In genomic region chr17:81238490-81238814, GRCh38 we compare ENCODE assay signal across 8 cellular contexts. TPM values are rescaled to one million over a fixed set of nuclear protein-coding genes. Genes with fewer than 3 reads are reported as not detected.
DNase-seq lines count a peak whose midpoint lies in the region; ATAC-seq and TF ChIP-seq lines count a peak whose summit lies in the region.

No MANE protein-coding gene starts in this region.

- H3K27me3 Mint-ChIP-seq in CD8-positive, alpha-beta memory T cell: peaks cover 0 to 2% of the 10 kb centered on the region in 2 donors

- H3F3A ChIP-seq in neural cell (ENCODE audit: insufficient read depth, low read length, poor library complexity, severe bottlenecking): no peaks in the 10 kb centered on the region

- H3K9ac ChIP-seq in colonic mucosa (ENCODE audit: low read depth in 2 of 2, low read length in 2 of 2): peak overlapping the region; percentile 72 to 89
- H3K9ac ChIP-seq in neural cell (ENCODE audit: low read length): peak overlapping the region; percentile 71

- H3K9me3 Mint-ChIP-seq in CD8-positive, alpha-beta memory T cell: no peaks in the 10 kb centered on the region

- H3K4me2 ChIP-seq in neural cell (ENCODE audit: low read length): peak overlapping the region; percentile 62

- H3K27ac Mint-ChIP-seq in CD8-positive, alpha-beta memory T cell: peak overlapping the region in 1 of 8 donors; percentile 21

- H3K9me2 ChIP-seq in neural cell (ENCODE audit: insufficient read depth, low read length): no peaks in the 10 kb centered on the region

- CTCF ChIA-PET in CD8-positive, alpha-beta memory T cell (lab: Charles Lee): interaction anchor here (1.1 kb wide), 1 partner anchor 316 kb away, joined by 3 read pairs; no protein-coding TSS in a partner anchor

- H3K36me3 Mint-ChIP-seq in CD8-positive, alpha-beta memory T cell: peaks cover 0 to 23% (median 2%) of the 10 kb centered on the region in 3 donors

- no peaks in the 10 kb centered on the region for H3K36me3 ChIP-seq in CD8-positive, alpha-beta memory T cell (ENCODE audit: insufficient read depth, low read length)
- H3K36me3 ChIP-seq in colonic mucosa (no peaks in the 10 kb centered on the region), neural cell (ENCODE audit: insufficient read depth, low read length) (no peaks in the 10 kb centered on the region)

- TF ChIP-seq RAD21 in neural cell (conservative IDR thresholded peaks at IDR 0.05): no peak

- H3K4me3 Mint-ChIP-seq in CD8-positive, alpha-beta memory T cell: peak overlapping the region; percentile 83 to 99 (median 93)

- intact Hi-C loops in colonic mucosa (cut with DNase I): no loop called here

- peak overlapping the region; percentile 8 for H2AFZ ChIP-seq in neural cell (ENCODE audit: low read depth, low read length)

- peaks cover 28% of the 10 kb centered on the region for H3K4me1 ChIP-seq in CD8-positive, alpha-beta memory T cell (ENCODE audit: insufficient read depth, low read length)
- peaks cover 13% of the 10 kb centered on the region for H3K4me1 ChIP-seq in colonic mucosa

- peaks cover 19% of the 10 kb centered on the region for H3K79me2 ChIP-seq in neural cell (replicated peaks; ENCODE audit: insufficient read depth, low read length)

- no peaks in the 10 kb centered on the region for H3K27me3 ChIP-seq in CD8-positive, alpha-beta memory T cell (ENCODE audit: insufficient read depth, low read length, poor library complexity, severe bottlenecking)
- H3K27me3 ChIP-seq in colonic mucosa (no peaks in the 10 kb centered on the region), neural cell (ENCODE audit: insufficient read depth, low read depth, low read length) (no peaks in the 10 kb centered on the region)

- TF ChIP-seq CTCF in colonic mucosa (IDR thresholded peaks at IDR 0.05) (no peak), neural cell (IDR thresholded peaks at IDR 0.05; ENCODE audit: poor library complexity, severe bottlenecking) (no peak)

- peak overlapping the region; percentile 86 for H3K4me3 ChIP-seq in CD8-positive, alpha-beta memory T cell (ENCODE audit: low read length)
- H3K4me3 ChIP-seq in colonic mucosa: peak overlapping the region; percentile 85
- H3K4me3 ChIP-seq in neural cell (ENCODE audit: low read length): peak overlapping the region; percentile 99

- no peak for DNase-seq in CD8-positive, alpha-beta memory T cell
- no peak for DNase-seq in colonic mucosa
- DNase-seq in effector CD8-positive, alpha-beta T cell (lab: John Stamatoyannopoulos, UW): no peak
- no peak for DNase-seq in NCI-H526 (lab: John Stamatoyannopoulos, UW)
- DNase-seq in GF-D8 (lab: John Stamatoyannopoulos, UW): no peak

- POLR2A ChIA-PET in CD8-positive, alpha-beta memory T cell (lab: Charles Lee): interaction anchor here (0.6 to 2.2 kb wide), 7 partner anchors 9 to 784 kb away, joined by 3 to 44 read pairs (median 4); partner anchors contain the start of genes ACTG1, CEP131 and SLC38A10

- no peak for TF ChIP-seq EP300 in neural cell (conservative IDR thresholded peaks at IDR 0.05; ENCODE audit: poor library complexity, severe bottlenecking)

- no peaks in the 10 kb centered on the region for H4K20me1 ChIP-seq in neural cell (ENCODE audit: insufficient read depth)

- H3K27ac ChIP-seq in CD8-positive, alpha-beta memory T cell (ENCODE audit: low read depth, low read length): peak overlapping the region; percentile 61
- no peak overlapping the region for H3K27ac ChIP-seq in colonic mucosa
- no peak overlapping the region for H3K27ac ChIP-seq in neural cell (ENCODE audit: low read length)

- ATAC-seq in HG03571 (IDR thresholded peaks at IDR 0.05; ENCODE audit: unreplicated experiment) (peak; percentile 4), HG02588 (IDR thresholded peaks at IDR 0.05; ENCODE audit: unreplicated experiment) (no peak)

- no peaks in the 10 kb centered on the region for H3K9me3 ChIP-seq in CD8-positive, alpha-beta memory T cell (ENCODE audit: low read length)
- H3K9me3 ChIP-seq in colonic mucosa (no peaks in the 10 kb centered on the region), neural cell (ENCODE audit: low read length) (no peaks in the 10 kb centered on the region)

- peaks cover 36 to 61% (median 43%) of the 10 kb centered on the region in 3 donors for H3K4me1 Mint-ChIP-seq in CD8-positive, alpha-beta memory T cell

TF ChIP-seq in neural cell, 6 proteins besides CTCF, POLR2A, EP300 and RAD21:
- TF ChIP-seq POLR2AphosphoS5 (IDR thresholded peaks at IDR 0.05) (no peak), SMC3 (conservative IDR thresholded peaks at IDR 0.05; ENCODE audit: poor library complexity) (no peak), TAF1 (IDR thresholded peaks at IDR 0.05; ENCODE audit: low read depth) (no peak), MXI1 (conservative IDR thresholded peaks at IDR 0.05; ENCODE audit: poor library complexity, severe bottlenecking) (no peak)

RNA-seq across cellular contexts. Expression of gene TEPSIN, which starts 0.4 kb away (rescaled TPM):
- total RNA-seq in CD8-positive, alpha-beta memory T cell: 10 to 100 TPM; 41.2 to 44.2 TPM
- 6.2 TPM for polyA plus RNA-seq in CD8-positive, alpha-beta memory T cell
- 10 to 100 TPM; 29.3 to 46.7 TPM for total RNA-seq in colonic mucosa
- polyA plus RNA-seq in neural cell: 50.0 and 60.3 TPM in 2 replicates
- 24.0 and 34.8 TPM in 2 replicates for polyA minus RNA-seq in neural cell

RNA-seq across cellular contexts. Expression of gene NDUFAF8, which starts 0.7 kb away (rescaled TPM):
- total RNA-seq in CD8-positive, alpha-beta memory T cell: 100 to 1,000 TPM; 136 to 138 TPM
- 76.4 TPM for polyA plus RNA-seq in CD8-positive, alpha-beta memory T cell
- total RNA-seq in colonic mucosa: 10 to 100 TPM; 22.4 to 58.2 TPM
- 76.4 and 90.2 TPM in 2 replicates for polyA plus RNA-seq in neural cell
- 27.1 and 36.5 TPM in 2 replicates for polyA minus RNA-seq in neural cell

RNA-seq across cellular contexts. Expression of gene CEP131, which starts 15.7 kb away (rescaled TPM):
- total RNA-seq in CD8-positive, alpha-beta memory T cell: 10 to 100 TPM; 13.2 to 13.3 TPM
- polyA plus RNA-seq in CD8-positive, alpha-beta memory T cell: 6.5 TPM
- 10 to 100 TPM in 1 of 2 donors, 1 to 10 TPM in 1; 4.3 to 15.0 TPM for total RNA-seq in colonic mucosa
- polyA plus RNA-seq in neural cell: 21.3 and 33.0 TPM in 2 replicates
- 25.6 and 32.9 TPM in 2 replicates for polyA minus RNA-seq in neural cell

RNA-seq across cellular contexts. Expression of gene SLC38A10, which starts 56.7 kb away (rescaled TPM):
- total RNA-seq in CD8-positive, alpha-beta memory T cell: 10 to 100 TPM; 49.0 to 51.0 TPM
- 71.1 TPM for polyA plus RNA-seq in CD8-positive, alpha-beta memory T cell
- total RNA-seq in colonic mucosa: 100 to 1,000 TPM in 1 of 2 donors, 10 to 100 TPM in 1; 67.5 to 139 TPM
- polyA plus RNA-seq in neural cell: 37.4 and 46.0 TPM in 2 replicates
- 39.6 and 45.8 TPM in 2 replicates for polyA minus RNA-seq in neural cell
